In genomic region chr18:9750112-9750511, GRCh38 we compare ENCODE assay signal across 16 cellular contexts. TPM values are rescaled to one million over a fixed set of nuclear protein-coding genes. Genes with fewer than 3 reads are reported as not detected.
A peak's percentile ranks its signal among the peaks of the same experiment; 100 is the strongest.
DNase-seq lines count a peak whose midpoint lies in the region; ATAC-seq, FAIRE-seq and TF ChIP-seq lines count a peak whose summit lies in the region.
"Had no signal": no experiment of that assay in that cellular context is flagged by ENCODE, and none has a peak within 500 bp of the region (broad histone marks: within the 10 kb centered on the region; RNA-seq: fewer than 3 reads in every experiment).

No MANE protein-coding gene starts in this region.

- CTCF ChIA-PET in K562 (lab: Yijun Ruan, JAX; ENCODE audit: low intra/inter-chr PET ratio), result no interaction called here

- TF ChIP-seq POLR2A in K562 (conservative IDR thresholded peaks at IDR 0.05), result no peak

- no peak overlapping the region for H3K4me2 ChIP-seq in K562 (ENCODE audit: insufficient read depth, low read length)
- H3K4me2 ChIP-seq in parathyroid adenoma (ENCODE audit: low read length), result peak overlapping the region; percentile 34

- no TSS peak for BruUV-seq in K562 (replicated peaks; lab: Mats Ljungman, UMichigan)

- no peaks in the 10 kb centered on the region for H4K20me1 ChIP-seq in K562 (replicated peaks; ENCODE audit: control insufficient read depth, insufficient read depth, low read length)

- no peak for FAIRE-seq in K562 (lab: Jason Lieb, UNC)
- FAIRE-seq: D721Med had no signal

- TF ChIP-seq CTCF in K562 (IDR thresholded peaks at IDR 0.05 in 2 of 3, conservative IDR thresholded peaks at IDR 0.05 in 1 of 3; ENCODE audit: insufficient read depth in 2 of 3, low read depth in 1 of 3, low read length in 3 of 3) (no peak), left lung (IDR thresholded peaks at IDR 0.05) (no peak), parathyroid adenoma (IDR thresholded peaks at IDR 0.05) (no peak)

- H3K79me2 ChIP-seq in K562 (ENCODE audit: control insufficient read depth, insufficient read depth, low read length), result no peaks in the 10 kb centered on the region
- no peaks in the 10 kb centered on the region for H3K79me2 ChIP-seq in parathyroid adenoma

- H3K9ac ChIP-seq in K562 (ENCODE audit: insufficient read depth in 1 of 2, low read depth in 2 of 2, low read length in 2 of 2) (no peak overlapping the region), parathyroid adenoma (no peak overlapping the region)

- H3K27me3 ChIP-seq in K562 (ENCODE audit: control insufficient read depth in 2 of 2, insufficient read depth in 2 of 2, low read length in 2 of 2) (no peaks in the 10 kb centered on the region), left lung (no peaks in the 10 kb centered on the region), parathyroid adenoma (ENCODE audit: control insufficient read depth, insufficient read depth, low read length) (no peaks in the 10 kb centered on the region)
- H3K27me3 ChIP-seq: SJCRH30 had no signal

- 88% methylated on average over 12 of the region's 12 CpGs for WGBS in K562 (ENCODE audit: insufficient coverage, low coverage, missing lambda C conversion rate)

- no peak for TF ChIP-seq RAD21 in K562 (CRISPR knock-in tag; conservative IDR thresholded peaks at IDR 0.05 in 1 of 2, IDR thresholded peaks at IDR 0.05 in 1 of 2)

- POLR2A ChIA-PET in K562 (lab: Yijun Ruan, JAX), result interaction anchor here (0.7 to 1.2 kb wide), 2 partner anchors 15 to 18 kb away, joined by 3 to 4 read pairs; no protein-coding TSS in a partner anchor

- H3K36me3 ChIP-seq in K562 (ENCODE audit: control insufficient read depth, insufficient read depth, low read length), result no peaks in the 10 kb centered on the region; the same call in 2 of the 3 replicates
- H3K36me3 ChIP-seq in left lung, result no peaks in the 10 kb centered on the region
- H3K36me3 ChIP-seq in parathyroid adenoma (ENCODE audit: control insufficient read depth, insufficient read depth, low read length), result no peaks in the 10 kb centered on the region
- H3K36me3 ChIP-seq: SJCRH30 had no signal

- no peak for DNase-seq in K562 (ENCODE audit: extremely low read depth in 1 of 4, low spot score in 3 of 4)
- no peak for DNase-seq in left lung
- no peak for DNase-seq in LoVo (ENCODE audit: low spot score)
- no peak for DNase-seq in NCI-H1105 (lab: John Stamatoyannopoulos, UW)
- no peak for DNase-seq in NCI-H2107 treated with DMSO at 0.1 percent for 48 hours (lab: John Stamatoyannopoulos, UW; ENCODE audit: unreplicated experiment)
- DNase-seq: CD8-positive, alpha-beta T cell; DMS79; NCI-H187 treated with DMSO at 0.1 percent for 48 hours; NCI-H2171; NCI-H446 treated with DMSO at 0.1 percent for 48 hours; NCI-H748 treated with DMSO at 0.1 percent for 48 hours; SJCRH30 had no signal

- TF ChIP-seq EP300 in K562 (IDR thresholded peaks at IDR 0.05; ENCODE audit: low read length), result no peak

- H3K27ac ChIP-seq in K562 (ENCODE audit: extremely low read depth, low read depth, low read length) (no peak overlapping the region), left lung (peak overlapping the region in 1 of 2 donors; percentile 76), parathyroid adenoma (peak overlapping the region; percentile 51)
- H3K27ac ChIP-seq: RWPE1, SJCRH30 had no signal

- in situ Hi-C loops in K562 (cut with MboI), result no loop called here

- H3K4me3 ChIP-seq in K562, result no peak overlapping the region
- no peak overlapping the region for H3K4me3 ChIP-seq in left lung
- H3K4me3 ChIP-seq in parathyroid adenoma (ENCODE audit: low read depth, low read length), result peak overlapping the region; percentile 3
- H3K4me3 ChIP-seq: SJCRH30 had no signal

- no peaks in the 10 kb centered on the region; a peak in 1 of 5 replicates for H3K4me1 ChIP-seq in K562 (replicated peaks in 1 of 2; ENCODE audit: control insufficient read depth in 2 of 2, insufficient read depth in 2 of 2, low read length in 2 of 2)
- peaks cover 3 to 64% of the 10 kb centered on the region in 2 donors for H3K4me1 ChIP-seq in left lung
- H3K4me1 ChIP-seq in parathyroid adenoma, result peaks cover 13% of the 10 kb centered on the region
- H3K4me1 ChIP-seq: SJCRH30 had no signal

- H3K9me3 ChIP-seq in K562 (replicated peaks; ENCODE audit: control insufficient read depth, insufficient read depth, low read depth, low read length), result no peaks in the 10 kb centered on the region
- H3K9me3 ChIP-seq in left lung, result no peaks in the 10 kb centered on the region
- no peaks in the 10 kb centered on the region for H3K9me3 ChIP-seq in parathyroid adenoma (ENCODE audit: control insufficient read depth, low read length)
- H3K9me3 ChIP-seq: SJCRH30 had no signal

- intact Hi-C loops in K562 (cut with micrococcal nuclease), result no loop called here
- intact Hi-C loops in left lung (cut with DNase I), result no loop called here

- no peaks in the 10 kb centered on the region for H3K9me1 ChIP-seq in K562 (ENCODE audit: control insufficient read depth, insufficient read depth, low read length)

- ATAC-seq in K562 (no peak), left lung (peak; percentile 8), HG02884 (IDR thresholded peaks at IDR 0.05; ENCODE audit: unreplicated experiment) (no peak)
- ATAC-seq: CD8-positive, alpha-beta T cell had no signal

- H2AFZ ChIP-seq in K562 (ENCODE audit: low read depth, low read length), result no peak overlapping the region
- peak overlapping the region; percentile 63 for H2AFZ ChIP-seq in parathyroid adenoma

TF ChIP-seq in K562, 482 proteins besides CTCF, POLR2A, EP300 and RAD21:
- TF ChIP-seq ZNF316 (IDR thresholded peaks at IDR 0.05) (peak; percentile 54), C11orf30 (IDR thresholded peaks at IDR 0.05; ENCODE audit: low read depth) (peak; percentile 41; the same call in 1 of the 2 replicates), MAFF (IDR thresholded peaks at IDR 0.05; ENCODE audit: low read length) (peak; percentile 55; the same call in 1 of the 2 replicates), MAFK (IDR thresholded peaks at IDR 0.05; ENCODE audit: low read length) (peak; percentile 49), THRB (CRISPR knock-in tag; conservative IDR thresholded peaks at IDR 0.05) (no peak), ZNF239 (CRISPR knock-in tag; IDR thresholded peaks at IDR 0.05) (no peak)

RNA-seq across cellular contexts. Expression of gene RAB31, which starts 42.0 kb away (rescaled TPM):
- 62.1 and 65.0 TPM in 2 replicates for total RNA-seq in K562 (2011; cell fraction: chromatin; rRNA removed; ENCODE audit: low replicate concordance)
- total RNA-seq in K562 (2011; cell fraction: nucleolus; rRNA removed), result 26.5 and 31.9 TPM in 2 replicates
- 43.2 and 112 TPM in 2 replicates for total RNA-seq in K562 (2011; cell fraction: nucleoplasm; rRNA removed)
- total RNA-seq in K562 (2014; rRNA removed) (34.9 and 43.1 TPM in 2 replicates), K562 (2014; rRNA removed; fragmentation: Illumina TruSeq; extraction: Trizol) (44.1 and 51.7 TPM in 2 replicates), K562 (2015; rRNA removed; fragmentation: Illumina TruSeq; extraction: Trizol) (36.8 and 41.3 TPM in 2 replicates), K562 (2021) (57.7 and 66.1 TPM in 2 replicates), left lung (100 to 1,000 TPM; 115 to 135 TPM)
- polyA plus RNA-seq in K562 (2011; rRNA removed) (32.8 and 70.4 TPM in 2 replicates), K562 (2014; fragmentation: Illumina TruSeq; extraction: Trizol) (47.9 and 50.9 TPM in 2 replicates), K562 (2014; fragmentation: Nextera tagmentation; extraction: Ambion mirVana) (10 to 100 TPM; 20.7 to 25.6 TPM), K562 (2014; rRNA removed) (25.6 and 29.0 TPM in 2 replicates)
- 26.1 and 28.8 TPM in 2 replicates for polyA plus RNA-seq in K562 (2011; cell fraction: cytosol; rRNA removed)
- polyA plus RNA-seq in K562 (2011; cell fraction: nucleus; rRNA removed), result 33.7 and 65.3 TPM in 2 replicates
- 37.3 and 45.1 TPM in 2 replicates for polyA plus RNA-seq in K562 (2012)
- 89.7 and 166 TPM in 2 replicates for polyA minus RNA-seq in K562 (2011; rRNA and poly(A)+ RNA removed)
- 27.4 and 41.0 TPM in 2 replicates for polyA minus RNA-seq in K562 (2011; cell fraction: cytosol; rRNA and poly(A)+ RNA removed)
- polyA minus RNA-seq in K562 (2011; cell fraction: nucleus; rRNA and poly(A)+ RNA removed), result 32.4 and 49.9 TPM in 2 replicates
